In genomic region chr3:128322030-128323022, GRCh38 we compare ENCODE assay signal across 8 cellular contexts.
DNase-seq lines count a peak whose midpoint lies in the region; ATAC-seq and TF ChIP-seq lines count a peak whose summit lies in the region.

No MANE protein-coding gene starts in this region.

- no peaks in the 10 kb centered on the region for H3K79me2 ChIP-seq in mesendoderm (ENCODE audit: control insufficient read depth, insufficient read depth, low read length)

- H3K27ac Mint-ChIP-seq in CD4-positive, alpha-beta T cell: peak overlapping the region; percentile 78
- no peak overlapping the region for H3K27ac Mint-ChIP-seq in activated CD4-positive, alpha-beta T cell treated with anti-CD3 and anti-CD28 coated beads, Interleukin-2, amount 10 ng/mL, durations not matched to agents 24 days and 14 days

- H3K36me3 ChIP-seq in KOPT-K1 (ENCODE audit: insufficient read depth, low read length) (peaks cover 6% of the 10 kb centered on the region), mesendoderm (ENCODE audit: control insufficient read depth, insufficient read depth, low read length) (no peaks in the 10 kb centered on the region)

- H3K9me3 Mint-ChIP-seq in CD4-positive, alpha-beta T cell: no peaks in the 10 kb centered on the region
- H3K9me3 Mint-ChIP-seq in activated CD4-positive, alpha-beta T cell treated with anti-CD3 and anti-CD28 coated beads, Interleukin-2, amount 10 ng/mL, durations not matched to agents 24 days and 14 days: no peaks in the 10 kb centered on the region

- H4K8ac ChIP-seq in mesendoderm (ENCODE audit: low read depth, low read length): no peak overlapping the region

- no CpG with 5 or more reads among the region's 14 CpGs for WGBS in mesendoderm (ENCODE audit: extremely low coverage, insufficient coverage, low lambda C conversion rate)

- no peaks in the 10 kb centered on the region for H3K9me3 ChIP-seq in CD4-positive, alpha-beta T cell (ENCODE audit: control insufficient read depth, low read length)
- H3K9me3 ChIP-seq in KOPT-K1 (ENCODE audit: insufficient read depth, low read length, poor library complexity, severe bottlenecking): no peaks in the 10 kb centered on the region

- no peak overlapping the region for H3K4me3 ChIP-seq in mesendoderm (ENCODE audit: low read length)

- H3K4me2 ChIP-seq in mesendoderm (ENCODE audit: low read length): no peak overlapping the region

- no peaks in the 10 kb centered on the region for H3K79me1 ChIP-seq in mesendoderm (ENCODE audit: low read length)

- H3K4ac ChIP-seq in mesendoderm (ENCODE audit: low read depth, low read length): no peak overlapping the region

- no peak overlapping the region for H4K5ac ChIP-seq in mesendoderm (ENCODE audit: low read length)

- no peaks in the 10 kb centered on the region for H3K4me1 ChIP-seq in mesendoderm (ENCODE audit: control insufficient read depth, low read depth, low read length)

- no peak overlapping the region for H2AK5ac ChIP-seq in mesendoderm (ENCODE audit: low read length)

- H3K18ac ChIP-seq in mesendoderm (ENCODE audit: low read length): no peak overlapping the region

- CTCF ChIA-PET in CD4-positive, alpha-beta T cell (lab: Charles Lee): interaction anchor here (0.5 to 2.0 kb wide), 5 partner anchors 15 to 446 kb away, joined by 3 to 10 read pairs (median 4); no protein-coding TSS in a partner anchor

- H3K27me3 Mint-ChIP-seq in CD4-positive, alpha-beta T cell: no peaks in the 10 kb centered on the region
- no peaks in the 10 kb centered on the region for H3K27me3 Mint-ChIP-seq in activated CD4-positive, alpha-beta T cell treated with anti-CD3 and anti-CD28 coated beads, Interleukin-2, amount 10 ng/mL, durations not matched to agents 24 days and 14 days

- DNase-seq in CD4-positive, alpha-beta T cell: peak; percentile 47 to 70 (median 64)
- peak; percentile 87 for DNase-seq in activated CD4-positive, alpha-beta T cell treated with anti-CD3 and anti-CD28 coated beads, Interleukin-2, amount 10 ng/mL, durations not matched to agents 24 days and 14 days
- peak; percentile 66 for DNase-seq in ecto neural progenitor cell (ENCODE audit: low spot score)
- DNase-seq in mesendoderm: peak; percentile 79
- peak in 27 of 49 donors; percentile 9 to 58 (median 30) for DNase-seq in substantia nigra (lab: John Stamatoyannopoulos, UW)

- peak; percentile 76 for ATAC-seq in CD4-positive, alpha-beta T cell (ENCODE audit: poor library complexity)
- no peak for ATAC-seq in HG03432 (IDR thresholded peaks at IDR 0.05; ENCODE audit: unreplicated experiment)
- ATAC-seq in HG03469 (IDR thresholded peaks at IDR 0.05; ENCODE audit: unreplicated experiment): no peak

- H3K36me3 Mint-ChIP-seq in CD4-positive, alpha-beta T cell (ENCODE audit: low read depth): no peaks in the 10 kb centered on the region
- H3K36me3 Mint-ChIP-seq in activated CD4-positive, alpha-beta T cell treated with anti-CD3 and anti-CD28 coated beads, Interleukin-2, amount 10 ng/mL, durations not matched to agents 24 days and 14 days (ENCODE audit: low read depth): no peaks in the 10 kb centered on the region

- no peak overlapping the region for H3K4me3 Mint-ChIP-seq in CD4-positive, alpha-beta T cell
- H3K4me3 Mint-ChIP-seq in activated CD4-positive, alpha-beta T cell treated with anti-CD3 and anti-CD28 coated beads, Interleukin-2, amount 10 ng/mL, durations not matched to agents 24 days and 14 days: no peak overlapping the region

- POLR2A ChIA-PET in CD4-positive, alpha-beta T cell (lab: Charles Lee): interaction anchor here (1.0 to 2.8 kb wide), 9 partner anchors 11 to 227 kb away, joined by 3 to 12 read pairs (median 5); partner anchors contain the start of gene RUVBL1

- intact Hi-C loops in CD4-positive, alpha-beta T cell (cut with DNase I, micrococcal nuclease): loop anchor here (1.0 to 5.0 kb wide), 5 partner anchors 95 to 290 kb away; no protein-coding TSS in a partner anchor
- intact Hi-C loops in activated CD4-positive, alpha-beta T cell treated with anti-CD3 and anti-CD28 coated beads, Interleukin-2, amount 10 ng/mL, durations not matched to agents 24 days and 14 days (cut with micrococcal nuclease): loop anchor here (1.0 kb wide), 1 partner anchor 227 kb away; no protein-coding TSS in a partner anchor

- TF ChIP-seq CTCF in CD4-positive, alpha-beta T cell (IDR thresholded peaks at IDR 0.05): peak; percentile 64

- H3K27ac ChIP-seq in CD4-positive, alpha-beta T cell (ENCODE audit: low read depth, low read length): no peak overlapping the region
- H3K27ac ChIP-seq in KOPT-K1 (ENCODE audit: low read depth, low read length, poor library complexity, severe bottlenecking) (peak overlapping the region; percentile 39), mesendoderm (ENCODE audit: low read depth, low read length) (no peak overlapping the region), substantia nigra (ENCODE audit: low read depth, low read length, poor library complexity, severe bottlenecking) (no peak overlapping the region)

- H3K9ac ChIP-seq in mesendoderm (ENCODE audit: low read length): no peak overlapping the region

- no peak overlapping the region for H2BK15ac ChIP-seq in mesendoderm (replicated peaks; ENCODE audit: low read depth)

- peaks cover 75% of the 10 kb centered on the region for H3K4me1 Mint-ChIP-seq in CD4-positive, alpha-beta T cell (ENCODE audit: low read depth)
- peaks cover 16% of the 10 kb centered on the region for H3K4me1 Mint-ChIP-seq in activated CD4-positive, alpha-beta T cell treated with anti-CD3 and anti-CD28 coated beads, Interleukin-2, amount 10 ng/mL, durations not matched to agents 24 days and 14 days

- H3K23ac ChIP-seq in mesendoderm (ENCODE audit: low read length): no peak overlapping the region

- no peak overlapping the region for H3K56ac ChIP-seq in mesendoderm (ENCODE audit: low read length)

- no peak overlapping the region for H2BK5ac ChIP-seq in mesendoderm (ENCODE audit: low read length)

- no peaks in the 10 kb centered on the region for H3K27me3 ChIP-seq in CD4-positive, alpha-beta T cell (ENCODE audit: control insufficient read depth, insufficient read depth, low read length)
- no peaks in the 10 kb centered on the region for H3K27me3 ChIP-seq in mesendoderm (ENCODE audit: insufficient read depth, low read length, poor library complexity)

- no peak overlapping the region for H2BK120ac ChIP-seq in mesendoderm (ENCODE audit: low read depth, low read length)

Comparison
In these comparisons a context has a peak if more than half of its experiments do, and no peak if none do; other contexts are left out.
1. DNase-seq: peak in every context shown above with its lines; median percentile 87 in activated CD4-positive, alpha-beta T cell treated with anti-CD3 and anti-CD28 coated beads, Interleukin-2, amount 10 ng/mL, durations not matched to agents 24 days and 14 days; 79 in mesendoderm; 66 in ecto neural progenitor cell; 64 in CD4-positive, alpha-beta T cell; 30 in substantia nigra.